1 cellular context compared by ENCODE assay signal in the genomic region with DNA sequence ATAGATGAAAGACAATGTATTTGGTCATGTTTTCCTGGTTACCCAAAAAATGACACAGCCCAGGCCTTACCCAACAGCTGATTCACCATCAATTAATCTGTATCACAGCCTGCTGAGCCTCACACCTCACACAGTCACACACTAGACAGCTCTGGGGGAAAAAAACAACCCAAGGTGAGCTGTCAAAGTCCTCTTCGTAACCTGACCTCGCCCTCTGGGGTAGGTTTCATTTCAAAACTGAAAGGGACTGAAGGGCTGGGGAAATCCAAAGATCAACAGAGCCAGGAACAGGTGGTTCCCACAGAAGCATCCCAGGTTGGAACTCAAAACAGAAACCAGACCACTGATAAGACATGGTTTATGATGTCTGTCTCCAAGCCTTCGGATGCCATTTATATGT.
TF ChIP-seq lines count a peak whose summit lies in the region.

No MANE protein-coding gene starts in this region.

TF ChIP-seq in HepG2, 621 proteins besides CTCF, POLR2A, EP300 and RAD21 (continued from another document and continues in another):
- TF ChIP-seq, protein P1, sequence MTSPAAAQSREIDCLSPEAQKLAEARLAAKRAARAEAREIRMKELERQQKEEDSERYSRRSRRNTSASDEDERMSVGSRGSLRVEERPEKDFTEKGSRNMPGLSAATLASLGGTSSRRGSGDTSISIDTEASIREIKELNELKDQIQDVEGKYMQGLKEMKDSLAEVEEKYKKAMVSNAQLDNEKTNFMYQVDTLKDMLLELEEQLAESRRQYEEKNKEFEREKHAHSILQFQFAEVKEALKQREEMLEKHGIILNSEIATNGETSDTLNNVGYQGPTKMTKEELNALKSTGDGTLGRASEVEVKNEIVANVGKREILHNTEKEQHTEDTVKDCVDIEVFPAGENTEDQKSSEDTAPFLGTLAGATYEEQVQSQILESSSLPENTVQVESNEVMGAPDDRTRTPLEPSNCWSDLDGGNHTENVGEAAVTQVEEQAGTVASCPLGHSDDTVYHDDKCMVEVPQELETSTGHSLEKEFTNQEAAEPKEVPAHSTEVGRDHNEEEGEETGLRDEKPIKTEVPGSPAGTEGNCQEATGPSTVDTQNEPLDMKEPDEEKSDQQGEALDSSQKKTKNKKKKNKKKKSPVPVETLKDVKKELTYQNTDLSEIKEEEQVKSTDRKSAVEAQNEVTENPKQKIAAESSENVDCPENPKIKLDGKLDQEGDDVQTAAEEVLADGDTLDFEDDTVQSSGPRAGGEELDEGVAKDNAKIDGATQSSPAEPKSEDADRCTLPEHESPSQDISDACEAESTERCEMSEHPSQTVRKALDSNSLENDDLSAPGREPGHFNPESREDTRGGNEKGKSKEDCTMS (CRISPR knock-in tag; conservative IDR thresholded peaks at IDR 0.05): no peak
- TF ChIP-seq ZSCAN29 (CRISPR knock-in tag; conservative IDR thresholded peaks at IDR 0.05) (no peak), ZNF234 (CRISPR knock-in tag; conservative IDR thresholded peaks at IDR 0.05) (no peak), ZNF552 (CRISPR knock-in tag; IDR thresholded peaks at IDR 0.05; ENCODE audit: borderline replicate concordance) (no peak), ZNF24 (IDR thresholded peaks at IDR 0.05) (no peak), ZNF468 (CRISPR knock-in tag; IDR thresholded peaks at IDR 0.05) (no peak), FOXO1 (CRISPR knock-in tag; IDR thresholded peaks at IDR 0.05) (peak; percentile 43; the same call in 1 of the 2 replicates), GPN1 (CRISPR knock-in tag; IDR thresholded peaks at IDR 0.05; ENCODE audit: borderline replicate concordance) (no peak), TEAD2 (CRISPR knock-in tag; IDR thresholded peaks at IDR 0.05) (no peak), PHB2 (IDR thresholded peaks at IDR 0.05; ENCODE audit: partially characterized antibody) (no peak), MZF1 (CRISPR knock-in tag; IDR thresholded peaks at IDR 0.05; ENCODE audit: borderline replicate concordance) (no peak), SPEN (CRISPR knock-in tag; IDR thresholded peaks at IDR 0.05; ENCODE audit: low read depth) (peak; percentile 77; the same call in 1 of the 2 replicates), YEATS4 (CRISPR knock-in tag; IDR thresholded peaks at IDR 0.05; ENCODE audit: borderline replicate concordance) (peak; percentile 26; the same call in 1 of the 2 replicates), ZNF367 (CRISPR knock-in tag; IDR thresholded peaks at IDR 0.05; ENCODE audit: borderline replicate concordance) (no peak), XRCC5 (optimal IDR thresholded peaks at IDR 0.05; ENCODE audit: low read length) (peak; percentile 23), ZNF781 (CRISPR knock-in tag; IDR thresholded peaks at IDR 0.05; ENCODE audit: borderline replicate concordance, not compliant biosample characterization) (no peak), ZNF577 (CRISPR knock-in tag; IDR thresholded peaks at IDR 0.05; ENCODE audit: borderline replicate concordance, low read depth) (no peak), RBM22 (optimal IDR thresholded peaks at IDR 0.05; ENCODE audit: low read length) (no peak), ISL2 (CRISPR knock-in tag; IDR thresholded peaks at IDR 0.05) (peak; percentile 47; the same call in 1 of the 2 replicates), ZNF660 (CRISPR knock-in tag; IDR thresholded peaks at IDR 0.05; ENCODE audit: borderline replicate concordance, low read depth) (no peak), TSC22D2 (CRISPR knock-in tag; IDR thresholded peaks at IDR 0.05; ENCODE audit: borderline replicate concordance) (no peak), SP1 (IDR thresholded peaks at IDR 0.05) (no peak), SP1 (CRISPR knock-in tag; IDR thresholded peaks at IDR 0.05) (no peak), PAF1 (CRISPR knock-in tag; IDR thresholded peaks at IDR 0.05) (no peak), SNRNP70 (IDR thresholded peaks at IDR 0.05; ENCODE audit: low read depth, low read length) (no peak), EEA1 (CRISPR knock-in tag; IDR thresholded peaks at IDR 0.05; ENCODE audit: borderline replicate concordance) (no peak), GFI1 (CRISPR knock-in tag; IDR thresholded peaks at IDR 0.05; ENCODE audit: borderline replicate concordance) (no peak), MEIS1 (CRISPR knock-in tag; IDR thresholded peaks at IDR 0.05; ENCODE audit: borderline replicate concordance) (0 out of 2 replicates have a peak, but pooled peaks have one; percentile 16), CC2D1A (CRISPR knock-in tag; IDR thresholded peaks at IDR 0.05) (no peak), ZNF850 (CRISPR knock-in tag; conservative IDR thresholded peaks at IDR 0.05) (no peak), RAD51 (IDR thresholded peaks at IDR 0.05; ENCODE audit: borderline replicate concordance) (no peak), HOXA5 (CRISPR knock-in tag; IDR thresholded peaks at IDR 0.05) (no peak), RBM39 (IDR thresholded peaks at IDR 0.05; ENCODE audit: low read depth, low read length, poor library complexity, severe bottlenecking) (no peak), NR3C1 (CRISPR knock-in tag; IDR thresholded peaks at IDR 0.05) (no peak), ZNF772 (CRISPR knock-in tag; IDR thresholded peaks at IDR 0.05) (no peak), ZNF382 (CRISPR knock-in tag; IDR thresholded peaks at IDR 0.05; ENCODE audit: borderline replicate concordance) (no peak), ZNF354B (CRISPR knock-in tag; IDR thresholded peaks at IDR 0.05) (no peak), KDM1A (CRISPR knock-in tag; IDR thresholded peaks at IDR 0.05) (no peak), MIER2 (CRISPR knock-in tag; IDR thresholded peaks at IDR 0.05) (no peak), ESRRA (CRISPR knock-in tag; IDR thresholded peaks at IDR 0.05; ENCODE audit: low read depth) (peak; percentile 88), ARNTL (CRISPR knock-in tag; IDR thresholded peaks at IDR 0.05) (no peak), SMARCE1 (IDR thresholded peaks at IDR 0.05; ENCODE audit: borderline replicate concordance) (no peak), ISX (CRISPR knock-in tag; conservative IDR thresholded peaks at IDR 0.05) (no peak), ZNF230 (CRISPR knock-in tag; IDR thresholded peaks at IDR 0.05) (peak; percentile 44; the same call in 1 of the 2 replicates), WIZ (CRISPR knock-in tag; IDR thresholded peaks at IDR 0.05) (no peak)
- TF ChIP-seq, protein P2, sequence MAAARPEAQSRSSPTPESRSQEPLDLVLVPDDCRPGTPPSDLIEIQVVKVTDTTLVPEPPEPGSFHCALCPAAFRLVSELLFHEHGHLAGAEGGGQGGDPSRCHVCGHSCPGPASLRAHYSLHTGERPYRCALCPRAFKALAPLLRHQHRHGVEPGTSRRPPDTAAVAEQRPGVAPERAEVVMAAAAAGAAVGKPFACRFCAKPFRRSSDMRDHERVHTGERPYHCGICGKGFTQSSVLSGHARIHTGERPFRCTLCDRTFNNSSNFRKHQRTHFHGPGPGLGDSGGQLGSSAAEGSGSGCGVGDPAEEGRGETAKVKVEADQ (CRISPR knock-in tag; IDR thresholded peaks at IDR 0.05; ENCODE audit: borderline replicate concordance): no peak
- TF ChIP-seq, protein P3, sequence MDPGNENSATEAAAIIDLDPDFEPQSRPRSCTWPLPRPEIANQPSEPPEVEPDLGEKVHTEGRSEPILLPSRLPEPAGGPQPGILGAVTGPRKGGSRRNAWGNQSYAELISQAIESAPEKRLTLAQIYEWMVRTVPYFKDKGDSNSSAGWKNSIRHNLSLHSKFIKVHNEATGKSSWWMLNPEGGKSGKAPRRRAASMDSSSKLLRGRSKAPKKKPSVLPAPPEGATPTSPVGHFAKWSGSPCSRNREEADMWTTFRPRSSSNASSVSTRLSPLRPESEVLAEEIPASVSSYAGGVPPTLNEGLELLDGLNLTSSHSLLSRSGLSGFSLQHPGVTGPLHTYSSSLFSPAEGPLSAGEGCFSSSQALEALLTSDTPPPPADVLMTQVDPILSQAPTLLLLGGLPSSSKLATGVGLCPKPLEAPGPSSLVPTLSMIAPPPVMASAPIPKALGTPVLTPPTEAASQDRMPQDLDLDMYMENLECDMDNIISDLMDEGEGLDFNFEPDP (CRISPR knock-in tag; conservative IDR thresholded peaks at IDR 0.05): no peak
- TF ChIP-seq, protein P4, sequence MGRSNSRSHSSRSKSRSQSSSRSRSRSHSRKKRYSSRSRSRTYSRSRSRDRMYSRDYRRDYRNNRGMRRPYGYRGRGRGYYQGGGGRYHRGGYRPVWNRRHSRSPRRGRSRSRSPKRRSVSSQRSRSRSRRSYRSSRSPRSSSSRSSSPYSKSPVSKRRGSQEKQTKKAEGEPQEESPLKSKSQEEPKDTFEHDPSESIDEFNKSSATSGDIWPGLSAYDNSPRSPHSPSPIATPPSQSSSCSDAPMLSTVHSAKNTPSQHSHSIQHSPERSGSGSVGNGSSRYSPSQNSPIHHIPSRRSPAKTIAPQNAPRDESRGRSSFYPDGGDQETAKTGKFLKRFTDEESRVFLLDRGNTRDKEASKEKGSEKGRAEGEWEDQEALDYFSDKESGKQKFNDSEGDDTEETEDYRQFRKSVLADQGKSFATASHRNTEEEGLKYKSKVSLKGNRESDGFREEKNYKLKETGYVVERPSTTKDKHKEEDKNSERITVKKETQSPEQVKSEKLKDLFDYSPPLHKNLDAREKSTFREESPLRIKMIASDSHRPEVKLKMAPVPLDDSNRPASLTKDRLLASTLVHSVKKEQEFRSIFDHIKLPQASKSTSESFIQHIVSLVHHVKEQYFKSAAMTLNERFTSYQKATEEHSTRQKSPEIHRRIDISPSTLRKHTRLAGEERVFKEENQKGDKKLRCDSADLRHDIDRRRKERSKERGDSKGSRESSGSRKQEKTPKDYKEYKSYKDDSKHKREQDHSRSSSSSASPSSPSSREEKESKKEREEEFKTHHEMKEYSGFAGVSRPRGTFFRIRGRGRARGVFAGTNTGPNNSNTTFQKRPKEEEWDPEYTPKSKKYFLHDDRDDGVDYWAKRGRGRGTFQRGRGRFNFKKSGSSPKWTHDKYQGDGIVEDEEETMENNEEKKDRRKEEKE (IDR thresholded peaks at IDR 0.05): no peak
- TF ChIP-seq, protein P5, sequence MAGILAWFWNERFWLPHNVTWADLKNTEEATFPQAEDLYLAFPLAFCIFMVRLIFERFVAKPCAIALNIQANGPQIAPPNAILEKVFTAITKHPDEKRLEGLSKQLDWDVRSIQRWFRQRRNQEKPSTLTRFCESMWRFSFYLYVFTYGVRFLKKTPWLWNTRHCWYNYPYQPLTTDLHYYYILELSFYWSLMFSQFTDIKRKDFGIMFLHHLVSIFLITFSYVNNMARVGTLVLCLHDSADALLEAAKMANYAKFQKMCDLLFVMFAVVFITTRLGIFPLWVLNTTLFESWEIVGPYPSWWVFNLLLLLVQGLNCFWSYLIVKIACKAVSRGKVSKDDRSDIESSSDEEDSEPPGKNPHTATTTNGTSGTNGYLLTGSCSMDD (CRISPR knock-in tag; IDR thresholded peaks at IDR 0.05): no peak
- TF ChIP-seq, protein P6, sequence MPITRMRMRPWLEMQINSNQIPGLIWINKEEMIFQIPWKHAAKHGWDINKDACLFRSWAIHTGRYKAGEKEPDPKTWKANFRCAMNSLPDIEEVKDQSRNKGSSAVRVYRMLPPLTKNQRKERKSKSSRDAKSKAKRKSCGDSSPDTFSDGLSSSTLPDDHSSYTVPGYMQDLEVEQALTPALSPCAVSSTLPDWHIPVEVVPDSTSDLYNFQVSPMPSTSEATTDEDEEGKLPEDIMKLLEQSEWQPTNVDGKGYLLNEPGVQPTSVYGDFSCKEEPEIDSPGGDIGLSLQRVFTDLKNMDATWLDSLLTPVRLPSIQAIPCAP (CRISPR knock-in tag; IDR thresholded peaks at IDR 0.05; ENCODE audit: low read depth): peak; percentile 90; the same call in 1 of the 2 replicates
- TF ChIP-seq, protein P7, sequence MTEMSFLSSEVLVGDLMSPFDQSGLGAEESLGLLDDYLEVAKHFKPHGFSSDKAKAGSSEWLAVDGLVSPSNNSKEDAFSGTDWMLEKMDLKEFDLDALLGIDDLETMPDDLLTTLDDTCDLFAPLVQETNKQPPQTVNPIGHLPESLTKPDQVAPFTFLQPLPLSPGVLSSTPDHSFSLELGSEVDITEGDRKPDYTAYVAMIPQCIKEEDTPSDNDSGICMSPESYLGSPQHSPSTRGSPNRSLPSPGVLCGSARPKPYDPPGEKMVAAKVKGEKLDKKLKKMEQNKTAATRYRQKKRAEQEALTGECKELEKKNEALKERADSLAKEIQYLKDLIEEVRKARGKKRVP (CRISPR knock-in tag; IDR thresholded peaks at IDR 0.05): no peak
- TF ChIP-seq, protein P8, sequence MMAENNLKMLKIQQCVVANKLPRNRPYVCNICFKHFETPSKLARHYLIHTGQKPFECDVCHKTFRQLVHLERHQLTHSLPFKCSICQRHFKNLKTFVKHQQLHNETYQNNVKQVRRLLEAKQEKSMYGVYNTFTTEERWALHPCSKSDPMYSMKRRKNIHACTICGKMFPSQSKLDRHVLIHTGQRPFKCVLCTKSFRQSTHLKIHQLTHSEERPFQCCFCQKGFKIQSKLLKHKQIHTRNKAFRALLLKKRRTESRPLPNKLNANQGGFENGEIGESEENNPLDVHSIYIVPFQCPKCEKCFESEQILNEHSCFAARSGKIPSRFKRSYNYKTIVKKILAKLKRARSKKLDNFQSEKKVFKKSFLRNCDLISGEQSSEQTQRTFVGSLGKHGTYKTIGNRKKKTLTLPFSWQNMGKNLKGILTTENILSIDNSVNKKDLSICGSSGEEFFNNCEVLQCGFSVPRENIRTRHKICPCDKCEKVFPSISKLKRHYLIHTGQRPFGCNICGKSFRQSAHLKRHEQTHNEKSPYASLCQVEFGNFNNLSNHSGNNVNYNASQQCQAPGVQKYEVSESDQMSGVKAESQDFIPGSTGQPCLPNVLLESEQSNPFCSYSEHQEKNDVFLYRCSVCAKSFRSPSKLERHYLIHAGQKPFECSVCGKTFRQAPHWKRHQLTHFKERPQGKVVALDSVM (CRISPR knock-in tag; IDR thresholded peaks at IDR 0.05): no peak
- TF ChIP-seq, protein P9, sequence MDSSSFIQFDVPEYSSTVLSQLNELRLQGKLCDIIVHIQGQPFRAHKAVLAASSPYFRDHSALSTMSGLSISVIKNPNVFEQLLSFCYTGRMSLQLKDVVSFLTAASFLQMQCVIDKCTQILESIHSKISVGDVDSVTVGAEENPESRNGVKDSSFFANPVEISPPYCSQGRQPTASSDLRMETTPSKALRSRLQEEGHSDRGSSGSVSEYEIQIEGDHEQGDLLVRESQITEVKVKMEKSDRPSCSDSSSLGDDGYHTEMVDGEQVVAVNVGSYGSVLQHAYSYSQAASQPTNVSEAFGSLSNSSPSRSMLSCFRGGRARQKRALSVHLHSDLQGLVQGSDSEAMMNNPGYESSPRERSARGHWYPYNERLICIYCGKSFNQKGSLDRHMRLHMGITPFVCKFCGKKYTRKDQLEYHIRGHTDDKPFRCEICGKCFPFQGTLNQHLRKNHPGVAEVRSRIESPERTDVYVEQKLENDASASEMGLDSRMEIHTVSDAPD (CRISPR knock-in tag; IDR thresholded peaks at IDR 0.05): peak; percentile 42; the same call in 1 of the 2 replicates
- TF ChIP-seq, protein P10, sequence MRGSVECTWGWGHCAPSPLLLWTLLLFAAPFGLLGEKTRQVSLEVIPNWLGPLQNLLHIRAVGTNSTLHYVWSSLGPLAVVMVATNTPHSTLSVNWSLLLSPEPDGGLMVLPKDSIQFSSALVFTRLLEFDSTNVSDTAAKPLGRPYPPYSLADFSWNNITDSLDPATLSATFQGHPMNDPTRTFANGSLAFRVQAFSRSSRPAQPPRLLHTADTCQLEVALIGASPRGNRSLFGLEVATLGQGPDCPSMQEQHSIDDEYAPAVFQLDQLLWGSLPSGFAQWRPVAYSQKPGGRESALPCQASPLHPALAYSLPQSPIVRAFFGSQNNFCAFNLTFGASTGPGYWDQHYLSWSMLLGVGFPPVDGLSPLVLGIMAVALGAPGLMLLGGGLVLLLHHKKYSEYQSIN (CRISPR knock-in tag; IDR thresholded peaks at IDR 0.05; ENCODE audit: borderline replicate concordance): no peak
